Comparison of ENCODE assay signal across 8 cellular contexts in the genomic region with DNA sequence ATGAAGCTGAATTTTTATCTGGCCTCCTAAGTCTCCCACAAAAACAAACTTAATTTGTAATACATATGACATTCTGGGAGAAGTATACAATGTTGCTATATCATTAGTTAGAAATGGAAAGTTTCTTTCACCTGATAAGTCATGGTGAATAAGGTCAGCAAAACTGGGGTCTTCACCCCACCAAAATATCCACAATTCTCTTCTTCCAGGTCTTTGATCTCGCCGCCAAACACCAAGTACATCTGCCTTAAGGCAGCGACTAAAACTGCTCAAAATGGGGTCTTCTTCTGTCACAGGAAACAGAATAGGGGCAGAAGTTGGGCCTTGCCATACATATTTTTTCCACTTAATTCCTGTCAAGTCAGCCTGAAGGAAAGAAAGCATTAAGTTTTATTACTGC. TPM values are rescaled to one million over a fixed set of nuclear protein-coding genes. Genes with fewer than 3 reads are reported as not detected.
DNase-seq lines count a peak whose midpoint lies in the region; ATAC-seq and TF ChIP-seq lines count a peak whose summit lies in the region.

No MANE protein-coding gene starts in this region.

- H3K79me2 ChIP-seq in PC-9 (ENCODE audit: low read depth), result peaks cover 74% of the 10 kb centered on the region
- peaks cover 31% of the 10 kb centered on the region for H3K79me2 ChIP-seq in parathyroid adenoma

- H3K36me3 ChIP-seq in PC-9 (ENCODE audit: low read depth) (peaks cover 26% of the 10 kb centered on the region), parathyroid adenoma (ENCODE audit: control insufficient read depth, insufficient read depth, low read length) (no peaks in the 10 kb centered on the region)

- no peak for ATAC-seq in HG03139 (IDR thresholded peaks at IDR 0.05; ENCODE audit: unreplicated experiment)
- no peak for ATAC-seq in GM21786 (IDR thresholded peaks at IDR 0.05; ENCODE audit: unreplicated experiment)

- H3K27ac ChIP-seq in PC-9 (no peak overlapping the region), epithelial cell of prostate (peak overlapping the region; percentile 94), parathyroid adenoma (no peak overlapping the region)

- H3K4me2 ChIP-seq in PC-9, result peak overlapping the region; percentile 92
- H3K4me2 ChIP-seq in parathyroid adenoma (ENCODE audit: low read length), result peak overlapping the region; percentile 93

- H3K9me2 ChIP-seq in PC-9 (ENCODE audit: insufficient read depth), result no peaks in the 10 kb centered on the region

- H3K9ac ChIP-seq in parathyroid adenoma, result no peak overlapping the region

- H3K9me3 ChIP-seq in PC-9 (ENCODE audit: insufficient read depth, low read depth) (no peaks in the 10 kb centered on the region), parathyroid adenoma (ENCODE audit: control insufficient read depth, low read length) (no peaks in the 10 kb centered on the region)

- TF ChIP-seq CTCF in PC-9 (conservative IDR thresholded peaks at IDR 0.05) (no peak), parathyroid adenoma (IDR thresholded peaks at IDR 0.05) (no peak)

- H4K20me1 ChIP-seq in PC-9 (ENCODE audit: insufficient read depth), result peaks cover 49% of the 10 kb centered on the region

- DNase-seq in ELR (ENCODE audit: low read depth) (peak; percentile 15), PC-9 (no peak), epithelial cell of prostate (ENCODE audit: low read depth, low spot score) (no peak), cerebellar nuclear complex (lab: John Stamatoyannopoulos, UW) (no peak), NCI-H2107 treated with DMSO at 0.1 percent for 48 hours (lab: John Stamatoyannopoulos, UW; ENCODE audit: unreplicated experiment) (no peak)

- POLR2A ChIA-PET in PC-9 (lab: Charles Lee; ENCODE audit: unreplicated experiment), result interaction anchor here (0.7 kb wide), 1 partner anchor 65 kb away, joined by 3 read pairs; no protein-coding TSS in a partner anchor

- H3K27me3 ChIP-seq in PC-9 (ENCODE audit: insufficient read depth, low read depth) (no peaks in the 10 kb centered on the region), parathyroid adenoma (ENCODE audit: control insufficient read depth, insufficient read depth, low read length) (no peaks in the 10 kb centered on the region)

- H3K4me3 ChIP-seq in PC-9, result peak overlapping the region; percentile 63
- peak overlapping the region; percentile 70 for H3K4me3 ChIP-seq in parathyroid adenoma (ENCODE audit: low read depth, low read length)

- H3K4me1 ChIP-seq in PC-9 (replicated peaks; ENCODE audit: insufficient read depth) (peaks cover 28% of the 10 kb centered on the region), parathyroid adenoma (peaks cover 4% of the 10 kb centered on the region)

- peaks cover 5% of the 10 kb centered on the region; the same call in 1 of the 2 replicates for H3F3A ChIP-seq in PC-9 (ENCODE audit: insufficient read depth, low read depth)

- BruUV-seq in PC-9 (replicated peaks; lab: Mats Ljungman, UMichigan), result no TSS peak

- intact Hi-C loops in PC-9 (cut with micrococcal nuclease; ENCODE audit: unreplicated experiment), result loop anchor here (10.0 kb wide), 1 partner anchor 198 kb away; a partner anchor contains a TSS

- CTCF ChIA-PET in PC-9 (lab: Charles Lee), result interaction anchor here (0.7 kb wide), 1 partner anchor 31 kb away, joined by 3 read pairs; no protein-coding TSS in a partner anchor

- H2AFZ ChIP-seq in PC-9, result no peak overlapping the region
- H2AFZ ChIP-seq in parathyroid adenoma, result no peak overlapping the region

RNA-seq across cellular contexts. Expression of a gene that starts 2.1 kb away (rescaled TPM):
- total RNA-seq in PC-9 (2021), result 45.8 and 49.4 TPM in 2 replicates
